ENCODE assay signal across 18 cellular contexts in genomic region chr12:6941267-6941666, GRCh38. TPM values are rescaled to one million over a fixed set of nuclear protein-coding genes. Genes with fewer than 3 reads are reported as not detected.
DNase-seq lines count a peak whose midpoint lies in the region; ATAC-seq, FAIRE-seq and TF ChIP-seq lines count a peak whose summit lies in the region.
"Had no signal": no experiment of that assay in that cellular context is flagged by ENCODE, and none has a peak within 500 bp of the region (broad histone marks: within the 10 kb centered on the region; RNA-seq: fewer than 3 reads in every experiment).

No MANE protein-coding gene starts in this region.

- no peaks in the 10 kb centered on the region for H3K9me3 ChIP-seq in H1 (ENCODE audit: insufficient read depth in 2 of 2, low read depth in 1 of 2, low read length in 1 of 2)
- H3K9me3 ChIP-seq in sigmoid colon = no peaks in the 10 kb centered on the region
- H3K9me3 ChIP-seq: SJSA1 had no signal

- H3K4me1 Mint-ChIP-seq in activated CD4-positive, alpha-beta T cell treated with anti-CD3 and anti-CD28 coated beads, Interleukin-2, amount 10 ng/mL, durations not matched to agents 24 days and 14 days = peaks cover 49% of the 10 kb centered on the region
- peaks cover 40% of the 10 kb centered on the region for H3K4me1 Mint-ChIP-seq in activated CD4-positive, alpha-beta T cell treated with anti-CD3 and anti-CD28 coated beads for 36 hours
- H3K4me1 Mint-ChIP-seq in IgD-negative memory B cell = peaks cover 15 to 32% (median 28%) of the 10 kb centered on the region in 3 donors

- H3K4me3 Mint-ChIP-seq in activated CD4-positive, alpha-beta T cell treated with anti-CD3 and anti-CD28 coated beads, Interleukin-2, amount 10 ng/mL, durations not matched to agents 24 days and 14 days = no peak overlapping the region
- H3K4me3 Mint-ChIP-seq in activated CD4-positive, alpha-beta T cell treated with anti-CD3 and anti-CD28 coated beads for 36 hours = no peak overlapping the region
- H3K4me3 Mint-ChIP-seq in IgD-negative memory B cell = peak overlapping the region in 1 of 4 donors; percentile 42

- TF ChIP-seq POLR2A in H1 (IDR thresholded peaks at IDR 0.05; ENCODE audit: control extremely low read depth in 1 of 2, low read depth in 2 of 2, low read length in 2 of 2) (no peak), sigmoid colon (IDR thresholded peaks at IDR 0.05) (no peak)

- no peak overlapping the region for H4K8ac ChIP-seq in H1 (ENCODE audit: extremely low read depth, insufficient read depth, low read length)

- H3K27ac ChIP-seq in H1 (ENCODE audit: low read depth, low read length) (no peak overlapping the region), sigmoid colon (peak overlapping the region; percentile 37 to 99 (median 93))
- H3K27ac ChIP-seq: SJSA1 had no signal

- H3K27me3 Mint-ChIP-seq in activated CD4-positive, alpha-beta T cell treated with anti-CD3 and anti-CD28 coated beads, Interleukin-2, amount 10 ng/mL, durations not matched to agents 24 days and 14 days = no peaks in the 10 kb centered on the region
- H3K27me3 Mint-ChIP-seq in activated CD4-positive, alpha-beta T cell treated with anti-CD3 and anti-CD28 coated beads for 36 hours = no peaks in the 10 kb centered on the region
- H3K27me3 Mint-ChIP-seq in IgD-negative memory B cell = no peaks in the 10 kb centered on the region

- no peak overlapping the region for H3K23ac ChIP-seq in H1 (ENCODE audit: insufficient read length)

- peak overlapping the region; percentile 75 for H3K27ac Mint-ChIP-seq in activated CD4-positive, alpha-beta T cell treated with anti-CD3 and anti-CD28 coated beads, Interleukin-2, amount 10 ng/mL, durations not matched to agents 24 days and 14 days
- H3K27ac Mint-ChIP-seq in activated CD4-positive, alpha-beta T cell treated with anti-CD3 and anti-CD28 coated beads for 36 hours = no peak overlapping the region
- peak overlapping the region in 2 of 3 donors; percentile 66 to 76 for H3K27ac Mint-ChIP-seq in IgD-negative memory B cell

- H3K36me3 ChIP-seq in H1 (ENCODE audit: control insufficient read depth in 2 of 4, insufficient read depth in 4 of 4, low read length in 3 of 4) = peaks cover 6 to 19% (median 9%) of the 10 kb centered on the region in 4 experiments; a peak in 7 of 8 replicates
- H3K36me3 ChIP-seq in sigmoid colon = peaks cover 5 to 47% (median 12%) of the 10 kb centered on the region in 4 donors

- no peak overlapping the region for H3K56ac ChIP-seq in H1 (replicated peaks; ENCODE audit: insufficient read length, low read depth, low read length)

- POLR2A ChIA-PET in activated CD4-positive, alpha-beta T cell treated with anti-CD3 and anti-CD28 coated beads for 36 hours (lab: Charles Lee) = no interaction called here
- POLR2A ChIA-PET in H1 (lab: Charles Lee; ENCODE audit: partially characterized antibody) = interaction anchor here (1.2 to 44.0 kb wide), 5 partner anchors 20 to 71 kb away, joined by 3 to 1596 read pairs (median 442); partner anchors contain the start of genes ATN1, EMG1, ENO2 and LRRC23

- WGBS in H1 (ENCODE audit: extremely low coverage in 1 of 2, insufficient coverage in 1 of 2, insufficient read length in 1 of 2, insufficient replicate concordance in 2 of 2, low coverage in 1 of 2, low lambda C conversion rate in 2 of 2, missing lambda C conversion rate in 1 of 2), 2 experiments = 90% methylated on average over 11 of the region's 12 CpGs; no CpG with 5 or more reads in 1 of the 2 experiments
- WGBS in sigmoid colon, 2 donors = 91 to 94% methylated on average over 12 of the region's 12 CpGs

- no peak for TF ChIP-seq CTCF in H1 (IDR thresholded peaks at IDR 0.05; ENCODE audit: control extremely low read depth in 1 of 3, insufficient read depth in 1 of 3, low read depth in 1 of 3, low read length in 3 of 3)
- TF ChIP-seq CTCF in sigmoid colon (IDR thresholded peaks at IDR 0.05) = no peak

- peak overlapping the region; percentile 13; the same call in 1 of the 2 replicates for H2BK5ac ChIP-seq in H1 (ENCODE audit: low read depth, low read length)

- peaks cover 9% of the 10 kb centered on the region; the same call in 1 of the 2 replicates for H3K23me2 ChIP-seq in H1 (ENCODE audit: low read depth, low read length)

- DNase-seq in activated CD4-positive, alpha-beta T cell treated with anti-CD3 and anti-CD28 coated beads, Interleukin-2, amount 10 ng/mL, durations not matched to agents 24 days and 14 days = no peak
- DNase-seq in activated CD4-positive, alpha-beta T cell treated with anti-CD3 and anti-CD28 coated beads for 36 hours = no peak
- DNase-seq in H1 (ENCODE audit: low read depth in 1 of 2, low spot score in 2 of 2) (no peak), sigmoid colon (no peak), NCI-H187 treated with DMSO at 0.1 percent for 48 hours (lab: John Stamatoyannopoulos, UW) (no peak), kidney tubule cell (ENCODE audit: low spot score) (no peak)
- DNase-seq: activated CD8-positive, alpha-beta memory T cell treated with anti-CD3 and anti-CD28 coated beads for 24 hours; activated gamma-delta T cell treated with Interleukin-2 at 50 U/mL for 16 hours; central memory CD4-positive, alpha-beta T cell; NCI-H1048; NCI-H2227 treated with DMSO at 0.1 percent for 48 hours had no signal

- H3K18ac ChIP-seq in H1 (ENCODE audit: extremely low read depth, low read length) = no peak overlapping the region

- H4K5ac ChIP-seq in H1 (ENCODE audit: insufficient read length, low read depth, low read length) = no peak overlapping the region

- no peaks in the 10 kb centered on the region for H3K9me3 Mint-ChIP-seq in activated CD4-positive, alpha-beta T cell treated with anti-CD3 and anti-CD28 coated beads, Interleukin-2, amount 10 ng/mL, durations not matched to agents 24 days and 14 days
- H3K9me3 Mint-ChIP-seq in activated CD4-positive, alpha-beta T cell treated with anti-CD3 and anti-CD28 coated beads for 36 hours (ENCODE audit: low read depth) = no peaks in the 10 kb centered on the region
- H3K9me3 Mint-ChIP-seq in IgD-negative memory B cell = no peaks in the 10 kb centered on the region

- H3K36me3 Mint-ChIP-seq in activated CD4-positive, alpha-beta T cell treated with anti-CD3 and anti-CD28 coated beads, Interleukin-2, amount 10 ng/mL, durations not matched to agents 24 days and 14 days (ENCODE audit: low read depth) = peaks cover 52% of the 10 kb centered on the region
- peaks cover 25% of the 10 kb centered on the region for H3K36me3 Mint-ChIP-seq in activated CD4-positive, alpha-beta T cell treated with anti-CD3 and anti-CD28 coated beads for 36 hours (ENCODE audit: low read depth)
- H3K36me3 Mint-ChIP-seq in IgD-negative memory B cell = peaks cover 3% of the 10 kb centered on the region

- no peak overlapping the region for H3K9ac ChIP-seq in H1 (replicated peaks in 1 of 4; ENCODE audit: extremely low read depth in 1 of 4, low read depth in 3 of 4, low read length in 3 of 4)

- H4K91ac ChIP-seq in H1 (replicated peaks; ENCODE audit: insufficient read length, low read length) = no peak overlapping the region

- no peak overlapping the region for H3K4me2 ChIP-seq in H1 (ENCODE audit: insufficient read depth in 1 of 2, low read depth in 2 of 2, low read length in 2 of 2)

- no peak overlapping the region for H2AFZ ChIP-seq in H1 (ENCODE audit: low read length)

- FAIRE-seq in H1 (lab: Jason Lieb, UNC) = no peak
- FAIRE-seq: A204.1, D721Med, GM18507 had no signal

- CTCF ChIA-PET in activated CD4-positive, alpha-beta T cell treated with anti-CD3 and anti-CD28 coated beads for 36 hours (lab: Charles Lee) = interaction anchor here (0.5 to 2.2 kb wide), 2 partner anchors 20 to 24 kb away, joined by 3 to 4 read pairs; no protein-coding TSS in a partner anchor
- CTCF ChIA-PET in H1 (lab: Charles Lee; ENCODE audit: partially characterized antibody) = interaction anchor here (1.2 to 20.2 kb wide), 6 partner anchors 16 to 102 kb away, joined by 3 to 253 read pairs (median 25); partner anchors contain the start of genes ATN1, SPSB2 and TPI1

- peaks cover 2 to 5% of the 10 kb centered on the region in 2 experiments for H4K20me1 ChIP-seq in H1 (replicated peaks in 1 of 2; ENCODE audit: control insufficient read depth in 1 of 2, insufficient read depth in 2 of 2, low read length in 2 of 2)

- TF ChIP-seq EP300 in H1 (IDR thresholded peaks at IDR 0.05; ENCODE audit: borderline replicate concordance in 1 of 2, low read depth in 2 of 2, low read length in 2 of 2) (no peak), sigmoid colon (IDR thresholded peaks at IDR 0.05) (no peak)

- no peak overlapping the region for H2BK120ac ChIP-seq in H1 (replicated peaks; ENCODE audit: low read depth, low read length)

- H2AK5ac ChIP-seq in H1 (ENCODE audit: low read depth, low read length) = no peak overlapping the region

- ATAC-seq in activated CD4-positive, alpha-beta T cell treated with anti-CD3 and anti-CD28 coated beads for 36 hours = no peak
- ATAC-seq in GM21390 (IDR thresholded peaks at IDR 0.05; ENCODE audit: unreplicated experiment) = no peak

- H3K14ac ChIP-seq in H1 (ENCODE audit: insufficient read length) = no peak overlapping the region

- H3K27me3 ChIP-seq in H1 (replicated peaks in 1 of 4; ENCODE audit: control insufficient read depth in 3 of 4, extremely low read depth in 1 of 4, insufficient read depth in 3 of 4, low read length in 3 of 4) = no peaks in the 10 kb centered on the region
- no peaks in the 10 kb centered on the region for H3K27me3 ChIP-seq in sigmoid colon
- H3K27me3 ChIP-seq: SJSA1 had no signal

- H3K79me1 ChIP-seq in H1 (ENCODE audit: low read depth, low read length) = no peaks in the 10 kb centered on the region

- no peak overlapping the region; the same call in 1 of the 2 replicates for H2BK12ac ChIP-seq in H1 (ENCODE audit: low read depth, low read length)

- no peak overlapping the region for H2BK20ac ChIP-seq in H1 (ENCODE audit: low read length)

- no peak overlapping the region for H3K4me3 ChIP-seq in H1 (ENCODE audit: extremely low read depth in 1 of 4, insufficient read depth in 2 of 4, low read depth in 3 of 4, low read length in 4 of 4)
- H3K4me3 ChIP-seq in sigmoid colon = no peak overlapping the region
- H3K4me3 ChIP-seq: SJSA1 had no signal

- no peak overlapping the region for H2BK15ac ChIP-seq in H1 (ENCODE audit: low read length)

- H3K4ac ChIP-seq in H1 (replicated peaks; ENCODE audit: insufficient read length, low read depth, low read length) = no peak overlapping the region

- no peak for TF ChIP-seq RAD21 in H1 (IDR thresholded peaks at IDR 0.05 in 1 of 2, conservative IDR thresholded peaks at IDR 0.05 in 1 of 2; ENCODE audit: low read depth in 2 of 2, low read length in 2 of 2)

- H3K4me1 ChIP-seq in H1 (replicated peaks in 1 of 4; ENCODE audit: control insufficient read depth in 3 of 4, insufficient read depth in 4 of 4, low read length in 3 of 4) (peaks cover 6 to 22% (median 19%) of the 10 kb centered on the region in 4 experiments), sigmoid colon (peaks cover 0 to 75% (median 64%) of the 10 kb centered on the region in 4 donors)

- intact Hi-C loops in activated CD4-positive, alpha-beta T cell treated with anti-CD3 and anti-CD28 coated beads, Interleukin-2, amount 10 ng/mL, durations not matched to agents 24 days and 14 days (cut with micrococcal nuclease) = no loop called here
- intact Hi-C loops in activated CD4-positive, alpha-beta T cell treated with anti-CD3 and anti-CD28 coated beads for 36 hours (cut with DNase I, micrococcal nuclease) = loop anchor here in 1 of 2 experiments (5.0 kb wide), 1 partner anchor 334 kb away; the partner anchor contains the start of gene CHD4
- intact Hi-C loops in sigmoid colon (cut with DNase I) = no loop called here

- H3K79me2 ChIP-seq in H1 (ENCODE audit: control insufficient read depth in 1 of 2, insufficient read depth in 2 of 2, low read length in 2 of 2) = no peaks in the 10 kb centered on the region

RNA-seq across cellular contexts. Expression of gene RNU7-1, which starts 2.3 kb away (rescaled TPM):
- total RNA-seq in activated CD4-positive, alpha-beta T cell treated with anti-CD3 and anti-CD28 coated beads, Interleukin-2, amount 10 ng/mL, durations not matched to agents 24 days and 14 days = not detected in 2 replicates
- not detected for total RNA-seq in activated CD4-positive, alpha-beta T cell treated with anti-CD3 and anti-CD28 coated beads for 36 hours
- polyA plus RNA-seq in IgD-negative memory B cell (not detected), H1 (2011; rRNA removed) (not detected in 2 replicates), sigmoid colon (not detected)
- not detected in 2 replicates for total RNA-seq in H1 (2021; fragmentation: NEBNext Ultra II Directional; extraction: Animal tissue kit (Norgen Biotek cat#: 25700))
- polyA plus RNA-seq in H1 (2011; cell fraction: cytosol; rRNA removed) = not detected
- polyA plus RNA-seq in H1 (2011; cell fraction: nucleus; rRNA removed) = not detected
- not detected in 4 replicates for polyA plus RNA-seq in H1 (2012, experiment 1 of 2)
- not detected for polyA plus RNA-seq in H1 (2012, experiment 2 of 2)
- polyA plus RNA-seq in H1 (2013, experiment 1 of 2) = not detected
- polyA plus RNA-seq in H1 (2013, experiment 2 of 2) = not detected
- not detected in 2 replicates for polyA minus RNA-seq in H1 (2011; rRNA and poly(A)+ RNA removed)
- polyA minus RNA-seq in H1 (2011; cell fraction: cytosol; rRNA and poly(A)+ RNA removed) = not detected
- polyA minus RNA-seq in H1 (2011; cell fraction: nucleus; rRNA and poly(A)+ RNA removed) = not detected
- not detected for total RNA-seq in sigmoid colon
- total RNA-seq: SJSA1, ureter had no signal

RNA-seq across cellular contexts. Expression of gene C12orf57, which starts 2.6 kb away (rescaled TPM):
- 168 and 174 TPM in 2 replicates for total RNA-seq in activated CD4-positive, alpha-beta T cell treated with anti-CD3 and anti-CD28 coated beads, Interleukin-2, amount 10 ng/mL, durations not matched to agents 24 days and 14 days
- 100 to 1,000 TPM; 189 to 208 TPM for total RNA-seq in activated CD4-positive, alpha-beta T cell treated with anti-CD3 and anti-CD28 coated beads for 36 hours
- 141 TPM for polyA plus RNA-seq in IgD-negative memory B cell
- 174 and 185 TPM in 2 replicates for total RNA-seq in H1 (2021; fragmentation: NEBNext Ultra II Directional; extraction: Animal tissue kit (Norgen Biotek cat#: 25700))
- polyA plus RNA-seq in H1 (2011; rRNA removed) = 993 and 1,124 TPM in 2 replicates
- 811 TPM for polyA plus RNA-seq in H1 (2011; cell fraction: cytosol; rRNA removed)
- polyA plus RNA-seq in H1 (2011; cell fraction: nucleus; rRNA removed) = 653 TPM
- 167 to 390 TPM (median 374 TPM) in 4 replicates for polyA plus RNA-seq in H1 (2012, experiment 1 of 2)
- polyA plus RNA-seq in H1 (2012, experiment 2 of 2) = 596 TPM
- 206 TPM for polyA plus RNA-seq in H1 (2013, experiment 1 of 2)
- 192 TPM for polyA plus RNA-seq in H1 (2013, experiment 2 of 2)
- polyA minus RNA-seq in H1 (2011; rRNA and poly(A)+ RNA removed) = 66.6 and 106 TPM in 2 replicates
- polyA minus RNA-seq in H1 (2011; cell fraction: cytosol; rRNA and poly(A)+ RNA removed) = 76.3 TPM
- 112 TPM for polyA minus RNA-seq in H1 (2011; cell fraction: nucleus; rRNA and poly(A)+ RNA removed)
- total RNA-seq in sigmoid colon = 100 to 1,000 TPM; 465 to 697 (median 652) TPM
- 100 to 1,000 TPM; 305 to 810 (median 418) TPM for polyA plus RNA-seq in sigmoid colon

RNA-seq across cellular contexts. Expression of gene PTPN6, which starts 9.9 kb away (rescaled TPM):
- 349 and 355 TPM in 2 replicates for total RNA-seq in activated CD4-positive, alpha-beta T cell treated with anti-CD3 and anti-CD28 coated beads, Interleukin-2, amount 10 ng/mL, durations not matched to agents 24 days and 14 days
- total RNA-seq in activated CD4-positive, alpha-beta T cell treated with anti-CD3 and anti-CD28 coated beads for 36 hours = 100 to 1,000 TPM; 335 to 483 TPM
- polyA plus RNA-seq in IgD-negative memory B cell = 1,038 TPM
- total RNA-seq in H1 (2021; fragmentation: NEBNext Ultra II Directional; extraction: Animal tissue kit (Norgen Biotek cat#: 25700)) = 25.7 and 28.4 TPM in 2 replicates
- polyA plus RNA-seq in H1 (2011; rRNA removed) = 16.3 and 22.6 TPM in 2 replicates
- polyA plus RNA-seq in H1 (2011; cell fraction: cytosol; rRNA removed) = 21.3 TPM
- polyA plus RNA-seq in H1 (2011; cell fraction: nucleus; rRNA removed) = 32.9 TPM
- polyA plus RNA-seq in H1 (2012, experiment 1 of 2) = 34.9 to 37.3 TPM (median 36.6 TPM) in 4 replicates
- polyA plus RNA-seq in H1 (2012, experiment 2 of 2) = 28.9 TPM
- 23.2 TPM for polyA plus RNA-seq in H1 (2013, experiment 1 of 2)
- polyA plus RNA-seq in H1 (2013, experiment 2 of 2) = 25.8 TPM
- polyA minus RNA-seq in H1 (2011; rRNA and poly(A)+ RNA removed) = 12.4 and 24.5 TPM in 2 replicates
- polyA minus RNA-seq in H1 (2011; cell fraction: cytosol; rRNA and poly(A)+ RNA removed) = 17.8 TPM
- polyA minus RNA-seq in H1 (2011; cell fraction: nucleus; rRNA and poly(A)+ RNA removed) = 9.1 TPM
- 10 to 100 TPM in 3 of 4 donors, 1 to 10 TPM in 1; 5.3 to 13.6 (median 11.8) TPM for total RNA-seq in sigmoid colon
- 10 to 100 TPM; 42.1 to 92.4 (median 67.3) TPM for polyA plus RNA-seq in sigmoid colon
- total RNA-seq: SJSA1 had no signal

RNA-seq across cellular contexts. Expression of gene ATN1, which starts 13.5 kb away (rescaled TPM):
- total RNA-seq in activated CD4-positive, alpha-beta T cell treated with anti-CD3 and anti-CD28 coated beads, Interleukin-2, amount 10 ng/mL, durations not matched to agents 24 days and 14 days = 61.6 and 66.8 TPM in 2 replicates
- total RNA-seq in activated CD4-positive, alpha-beta T cell treated with anti-CD3 and anti-CD28 coated beads for 36 hours = 10 to 100 TPM; 32.2 to 32.4 TPM
- 1.4 TPM for polyA plus RNA-seq in IgD-negative memory B cell
- total RNA-seq in H1 (2021; fragmentation: NEBNext Ultra II Directional; extraction: Animal tissue kit (Norgen Biotek cat#: 25700)) = 69.6 and 73.4 TPM in 2 replicates
- polyA plus RNA-seq in H1 (2011; rRNA removed) = 20.6 and 43.0 TPM in 2 replicates
- polyA plus RNA-seq in H1 (2011; cell fraction: cytosol; rRNA removed) = 13.5 TPM
- polyA plus RNA-seq in H1 (2011; cell fraction: nucleus; rRNA removed) = 178 TPM
- polyA plus RNA-seq in H1 (2012, experiment 1 of 2) = 61.7 to 82.1 TPM (median 77.4 TPM) in 4 replicates
- polyA plus RNA-seq in H1 (2012, experiment 2 of 2) = 48.0 TPM
- 51.3 TPM for polyA plus RNA-seq in H1 (2013, experiment 1 of 2)
- polyA plus RNA-seq in H1 (2013, experiment 2 of 2) = 48.3 TPM
- polyA minus RNA-seq in H1 (2011; rRNA and poly(A)+ RNA removed) = 11.4 and 14.0 TPM in 2 replicates
- 37.6 TPM for polyA minus RNA-seq in H1 (2011; cell fraction: cytosol; rRNA and poly(A)+ RNA removed)
- polyA minus RNA-seq in H1 (2011; cell fraction: nucleus; rRNA and poly(A)+ RNA removed) = 42.3 TPM
- 100 to 1,000 TPM in 1 of 4 donors, 10 to 100 TPM in 3; 46.4 to 138 (median 60.3) TPM for total RNA-seq in sigmoid colon
- 10 to 100 TPM; 30.1 to 78.8 (median 33.0) TPM for polyA plus RNA-seq in sigmoid colon

RNA-seq across cellular contexts. Expression of gene ENO2, which starts 26.9 kb away (rescaled TPM):
- 202 and 206 TPM in 2 replicates for total RNA-seq in activated CD4-positive, alpha-beta T cell treated with anti-CD3 and anti-CD28 coated beads, Interleukin-2, amount 10 ng/mL, durations not matched to agents 24 days and 14 days
- total RNA-seq in activated CD4-positive, alpha-beta T cell treated with anti-CD3 and anti-CD28 coated beads for 36 hours = 100 to 1,000 TPM; 301 to 317 TPM
- polyA plus RNA-seq in IgD-negative memory B cell (21.7 TPM), H1 (2011; rRNA removed) (102 and 126 TPM in 2 replicates), sigmoid colon (10 to 100 TPM in 1 of 3 donors, 1 to 10 TPM in 2; 1.8 to 15.6 (median 3.0) TPM)
- total RNA-seq in H1 (2021; fragmentation: NEBNext Ultra II Directional; extraction: Animal tissue kit (Norgen Biotek cat#: 25700)) = 90.9 and 92.4 TPM in 2 replicates
- 137 TPM for polyA plus RNA-seq in H1 (2011; cell fraction: cytosol; rRNA removed)
- polyA plus RNA-seq in H1 (2011; cell fraction: nucleus; rRNA removed) = 300 TPM
- 110 to 167 TPM (median 137 TPM) in 4 replicates for polyA plus RNA-seq in H1 (2012, experiment 1 of 2)
- 110 TPM for polyA plus RNA-seq in H1 (2012, experiment 2 of 2)
- 47.4 TPM for polyA plus RNA-seq in H1 (2013, experiment 1 of 2)
- 42.8 TPM for polyA plus RNA-seq in H1 (2013, experiment 2 of 2)
- polyA minus RNA-seq in H1 (2011; rRNA and poly(A)+ RNA removed) = 82.7 and 92.1 TPM in 2 replicates
- polyA minus RNA-seq in H1 (2011; cell fraction: cytosol; rRNA and poly(A)+ RNA removed) = 37.7 TPM
- polyA minus RNA-seq in H1 (2011; cell fraction: nucleus; rRNA and poly(A)+ RNA removed) = 66.1 TPM
- total RNA-seq in sigmoid colon = 10 to 100 TPM; 26.3 to 37.5 (median 35.0) TPM

Comparison
In these comparisons a context has a peak if more than half of its experiments do, and no peak if none do; other contexts are left out.
1. RNA of gene PTPN6, which starts 9.9 kb away (total RNA-seq): 335 to 483 TPM in activated CD4-positive, alpha-beta T cell treated with anti-CD3 and anti-CD28 coated beads for 36 hours and 349 to 355 TPM in activated CD4-positive, alpha-beta T cell treated with anti-CD3 and anti-CD28 coated beads, Interleukin-2, amount 10 ng/mL, durations not matched to agents 24 days and 14 days; 25.7 to 28.4 TPM in H1 and 5.3 to 13.6 TPM in sigmoid colon; every median in the first group is over 10 times any median in the second.